27 cellular contexts compared by ENCODE assay signal in the genomic region with DNA sequence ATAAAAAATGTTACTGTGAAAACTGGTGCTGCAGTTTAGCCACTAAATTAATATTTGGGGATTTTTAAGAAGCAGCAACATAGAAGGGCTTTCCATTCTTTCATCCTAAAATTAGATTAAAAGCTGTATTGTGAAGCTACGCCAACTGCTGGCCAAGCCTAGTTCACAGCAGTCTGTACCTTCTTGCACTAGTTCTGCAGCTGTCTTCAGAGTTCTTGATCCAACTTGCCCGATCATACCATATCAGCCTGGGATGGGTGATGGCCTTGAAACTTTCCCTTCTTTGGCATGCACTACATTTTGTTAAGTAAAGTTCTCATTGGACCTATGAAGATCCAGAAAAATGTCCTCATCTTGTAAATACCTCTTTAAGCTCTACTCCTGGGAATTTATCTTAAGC. TPM values are rescaled to one million over a fixed set of nuclear protein-coding genes. Genes with fewer than 3 reads are reported as not detected.
A peak's percentile ranks its signal among the peaks of the same experiment; 100 is the strongest.
DNase-seq lines count a peak whose midpoint lies in the region; ATAC-seq and TF ChIP-seq lines count a peak whose summit lies in the region.
"Had no signal": no experiment of that assay in that cellular context is flagged by ENCODE, and none has a peak within 500 bp of the region (broad histone marks: within the 10 kb centered on the region; RNA-seq: fewer than 3 reads in every experiment).

No MANE protein-coding gene starts in this region.

- DNase-seq in GM13977 (ENCODE audit: low spot score) (no peak), epithelial cell of prostate (ENCODE audit: low read depth, low spot score) (peak; percentile 58), testis (peak; percentile 61)
- no peak for DNase-seq in activated T-helper 1 cell treated with anti-CD3 and anti-CD28 coated beads, Interleukin-12 subunit alpha, Interleukin-12 subunit beta, Interleukin-2, Interleukin-4 antibody, amounts not matched to agents 30 ng/mL and 10 ng/mL and 1 ng/mL, durations not matched to agents 14 hours and 24 hours and 36 hours (ENCODE audit: low spot score)
- no peak for DNase-seq in activated CD4-positive, alpha-beta T cell treated with anti-CD3 and anti-CD28 coated beads for 1 hour
- DNase-seq: activated CD4-positive, alpha-beta memory T cell treated with anti-CD3 and anti-CD28 coated beads for 36 hours; activated CD8-positive, alpha-beta memory T cell treated with anti-CD3 and anti-CD28 coated beads, Interleukin-2, amount 50 U/mL, for 4 hours; activated naive CD4-positive, alpha-beta T cell treated with anti-CD3 and anti-CD28 coated beads, Interleukin-2, amount 10 ng/mL, durations not matched to agents 7 days and 5 days; adrenal gland; DMS53; left lung; NCI-H446 treated with DMSO at 0.1 percent for 48 hours; Right ventricle myocardium superior; stimulated activated CD4-positive, alpha-beta T cell treated with anti-CD3 and anti-CD28 coated beads, Interleukin-12 subunit alpha, Interleukin-12 subunit beta, amount 100 ng/mL, for 4 hours; stimulated activated CD4-positive, alpha-beta T cell treated with anti-CD3 and anti-CD28 coated beads, Interleukin-2, amount 100 ng/mL, for 48 hours; stomach; T-helper 17 cell; thyroid gland had no signal

- no peak overlapping the region for H3K27ac ChIP-seq in OCI-LY3 (ENCODE audit: low read length)
- H3K27ac ChIP-seq in epithelial cell of prostate = peak overlapping the region; percentile 42
- H3K27ac ChIP-seq in testis = no peak overlapping the region
- H3K27ac ChIP-seq: adrenal gland, BLaER1, left lung, neutrophil, stomach, thyroid gland had no signal

- no peaks in the 10 kb centered on the region for H3K4me1 Mint-ChIP-seq in activated T-helper 1 cell treated with anti-CD3 and anti-CD28 coated beads, Interleukin-12 subunit alpha, Interleukin-12 subunit beta, Interleukin-2, Interleukin-4 antibody, amounts not matched to agents 30 ng/mL and 10 ng/mL and 1 ng/mL, durations not matched to agents 14 hours and 24 hours and 36 hours (ENCODE audit: low read depth)
- H3K4me1 Mint-ChIP-seq: activated naive CD4-positive, alpha-beta T cell treated with anti-CD3 and anti-CD28 coated beads, Interleukin-2, amount 10 ng/mL, durations not matched to agents 7 days and 5 days had no signal

- H3K27me3 ChIP-seq in OCI-LY3 (ENCODE audit: low read depth, low read length) (no peaks in the 10 kb centered on the region), testis (no peaks in the 10 kb centered on the region)
- H3K27me3 ChIP-seq: adrenal gland, BLaER1, left lung, neutrophil, stomach, thyroid gland had no signal

- TF ChIP-seq POLR2A in testis (IDR thresholded peaks at IDR 0.05) = no peak

- H3K36me3 ChIP-seq in OCI-LY3 (replicated peaks; ENCODE audit: low read depth, low read length) = no peaks in the 10 kb centered on the region
- H3K36me3 ChIP-seq in testis (ENCODE audit: low read depth, missing control alignments) = no peaks in the 10 kb centered on the region
- H3K36me3 ChIP-seq: adrenal gland, BLaER1, left lung, neutrophil, stomach, thyroid gland had no signal

- no peaks in the 10 kb centered on the region for H3K79me2 ChIP-seq in OCI-LY3 (ENCODE audit: low read length)

- peak; percentile 25 for TF ChIP-seq CTCF in GM13977 (IDR thresholded peaks at IDR 0.05; ENCODE audit: extremely low read depth, insufficient read depth, missing control alignments)
- peak; percentile 11; the same call in 1 of the 2 replicates for TF ChIP-seq CTCF in OCI-LY3 (IDR thresholded peaks at IDR 0.05; ENCODE audit: low read depth, low read length)
- no peak for TF ChIP-seq CTCF in testis (IDR thresholded peaks at IDR 0.05)

- H3K9me3 ChIP-seq in OCI-LY3 (ENCODE audit: insufficient read depth, low read length) = no peaks in the 10 kb centered on the region
- H3K9me3 ChIP-seq in testis = no peaks in the 10 kb centered on the region
- H3K9me3 ChIP-seq: adrenal gland, BLaER1, left lung, neutrophil, stomach, thyroid gland had no signal

- H3K36me3 Mint-ChIP-seq in activated T-helper 1 cell treated with anti-CD3 and anti-CD28 coated beads, Interleukin-12 subunit alpha, Interleukin-12 subunit beta, Interleukin-2, Interleukin-4 antibody, amounts not matched to agents 30 ng/mL and 10 ng/mL and 1 ng/mL, durations not matched to agents 14 hours and 24 hours and 36 hours (ENCODE audit: low read depth) = no peaks in the 10 kb centered on the region
- H3K36me3 Mint-ChIP-seq: activated CD4-positive, alpha-beta memory T cell treated with anti-CD3 and anti-CD28 coated beads for 36 hours; activated naive CD4-positive, alpha-beta T cell treated with anti-CD3 and anti-CD28 coated beads, Interleukin-2, amount 10 ng/mL, durations not matched to agents 7 days and 5 days; brain had no signal

- no peak overlapping the region for H2AFZ ChIP-seq in OCI-LY3 (ENCODE audit: low read depth, low read length)

- H4K20me1 ChIP-seq in OCI-LY3 (ENCODE audit: insufficient read depth, low read length) = no peaks in the 10 kb centered on the region
- H4K20me1 ChIP-seq: BLaER1 had no signal

- H3K4me3 ChIP-seq in OCI-LY3 (ENCODE audit: low read length) = no peak overlapping the region
- no peak overlapping the region for H3K4me3 ChIP-seq in testis
- H3K4me3 ChIP-seq: adrenal gland, BLaER1, left lung, stomach, thyroid gland had no signal

- H3K4me1 ChIP-seq in OCI-LY3 (ENCODE audit: low read length) (no peaks in the 10 kb centered on the region), testis (peaks cover 9% of the 10 kb centered on the region)
- H3K4me1 ChIP-seq: adrenal gland, BLaER1, left lung, stomach had no signal

- no peak overlapping the region for H3K27ac Mint-ChIP-seq in activated T-helper 1 cell treated with anti-CD3 and anti-CD28 coated beads, Interleukin-12 subunit alpha, Interleukin-12 subunit beta, Interleukin-2, Interleukin-4 antibody, amounts not matched to agents 30 ng/mL and 10 ng/mL and 1 ng/mL, durations not matched to agents 14 hours and 24 hours and 36 hours
- H3K27ac Mint-ChIP-seq: activated CD4-positive, alpha-beta memory T cell treated with anti-CD3 and anti-CD28 coated beads for 36 hours; activated naive CD4-positive, alpha-beta T cell treated with anti-CD3 and anti-CD28 coated beads, Interleukin-2, amount 10 ng/mL, durations not matched to agents 7 days and 5 days; progenitor cell of endocrine pancreas; T-helper 17 cell had no signal

- ATAC-seq in HG03342 (IDR thresholded peaks at IDR 0.05; ENCODE audit: unreplicated experiment) = no peak
- ATAC-seq: activated CD4-positive, CD25-positive, alpha-beta regulatory T cell treated with anti-CD3 and anti-CD28 coated beads, Interleukin-2, amount 50 U/mL, for 24 hours; HCT116; left lung; sciatic nerve; T-helper 17 cell had no signal

- intact Hi-C loops in testis (cut with DNase I; ENCODE audit: low total_unique reads) = no loop called here
- intact Hi-C loops in activated T-helper 1 cell treated with anti-CD3 and anti-CD28 coated beads, Interleukin-12 subunit alpha, Interleukin-12 subunit beta, Interleukin-2, Interleukin-4 antibody, amounts not matched to agents 30 ng/mL and 10 ng/mL and 1 ng/mL, durations not matched to agents 14 hours and 24 hours and 36 hours (cut with micrococcal nuclease) = no loop called here

- H3K4me3 Mint-ChIP-seq in activated T-helper 1 cell treated with anti-CD3 and anti-CD28 coated beads, Interleukin-12 subunit alpha, Interleukin-12 subunit beta, Interleukin-2, Interleukin-4 antibody, amounts not matched to agents 30 ng/mL and 10 ng/mL and 1 ng/mL, durations not matched to agents 14 hours and 24 hours and 36 hours = no peak overlapping the region
- H3K4me3 Mint-ChIP-seq: activated CD4-positive, alpha-beta memory T cell treated with anti-CD3 and anti-CD28 coated beads for 36 hours; activated naive CD4-positive, alpha-beta T cell treated with anti-CD3 and anti-CD28 coated beads, Interleukin-2, amount 10 ng/mL, durations not matched to agents 7 days and 5 days; brain; T-helper 17 cell had no signal

- no peak overlapping the region for H3K9ac ChIP-seq in OCI-LY3 (ENCODE audit: low read length)
- H3K9ac ChIP-seq: BLaER1 had no signal

- H3K9me3 Mint-ChIP-seq in activated T-helper 1 cell treated with anti-CD3 and anti-CD28 coated beads, Interleukin-12 subunit alpha, Interleukin-12 subunit beta, Interleukin-2, Interleukin-4 antibody, amounts not matched to agents 30 ng/mL and 10 ng/mL and 1 ng/mL, durations not matched to agents 14 hours and 24 hours and 36 hours = no peaks in the 10 kb centered on the region
- H3K9me3 Mint-ChIP-seq: activated CD4-positive, alpha-beta memory T cell treated with anti-CD3 and anti-CD28 coated beads for 36 hours; activated naive CD4-positive, alpha-beta T cell treated with anti-CD3 and anti-CD28 coated beads, Interleukin-2, amount 10 ng/mL, durations not matched to agents 7 days and 5 days; brain had no signal

- H3K4me2 ChIP-seq in OCI-LY3 (ENCODE audit: low read length) = no peak overlapping the region
- H3K4me2 ChIP-seq: BLaER1 had no signal

- H3K27me3 Mint-ChIP-seq in activated T-helper 1 cell treated with anti-CD3 and anti-CD28 coated beads, Interleukin-12 subunit alpha, Interleukin-12 subunit beta, Interleukin-2, Interleukin-4 antibody, amounts not matched to agents 30 ng/mL and 10 ng/mL and 1 ng/mL, durations not matched to agents 14 hours and 24 hours and 36 hours (ENCODE audit: insufficient read depth) = peaks cover 19% of the 10 kb centered on the region

- in situ Hi-C loops in GM13977 (cut with MboI; ENCODE audit: low pct_unique_long_range_greater_than_20kb, low sequenced_read_pairs, unreplicated experiment) = no loop called here

- 25 to 32% methylated on average over 2 of the region's 2 CpGs for WGBS in testis, 2 donors

RNA-seq across cellular contexts. Expression of a gene that starts 20.3 kb away (rescaled TPM):
- total RNA-seq in testis = 10 to 100 TPM in 1 of 2 donors, 1 to 10 TPM in 1; 9.2 to 15.3 TPM
- polyA plus RNA-seq in testis (ENCODE audit: insufficient read depth, low read depth, low replicate concordance) = 6.3 TPM
- 3.2 and 4.8 TPM in 2 replicates for total RNA-seq in activated T-helper 1 cell treated with anti-CD3 and anti-CD28 coated beads, Interleukin-12 subunit alpha, Interleukin-12 subunit beta, Interleukin-2, Interleukin-4 antibody, amounts not matched to agents 30 ng/mL and 10 ng/mL and 1 ng/mL, durations not matched to agents 14 hours and 24 hours and 36 hours

RNA-seq across cellular contexts. Expression of a gene that starts 36.1 kb away (rescaled TPM):
- total RNA-seq in testis = 10 to 100 TPM; 12.0 to 16.9 TPM
- 3.0 TPM for polyA plus RNA-seq in testis (ENCODE audit: insufficient read depth, low read depth, low replicate concordance)
- total RNA-seq in activated T-helper 1 cell treated with anti-CD3 and anti-CD28 coated beads, Interleukin-12 subunit alpha, Interleukin-12 subunit beta, Interleukin-2, Interleukin-4 antibody, amounts not matched to agents 30 ng/mL and 10 ng/mL and 1 ng/mL, durations not matched to agents 14 hours and 24 hours and 36 hours = 48.7 TPM in 2 replicates

Comparison
In these comparisons a context has a peak if more than half of its experiments do, and no peak if none do; other contexts are left out.
1. DNase-seq: peak in epithelial cell of prostate (single experiment) and testis (single experiment); none in GM13977 (single experiment), activated T-helper 1 cell treated with anti-CD3 and anti-CD28 coated beads, Interleukin-12 subunit alpha, Interleukin-12 subunit beta, Interleukin-2, Interleukin-4 antibody, amounts not matched to agents 30 ng/mL and 10 ng/mL and 1 ng/mL, durations not matched to agents 14 hours and 24 hours and 36 hours (single experiment) and activated CD4-positive, alpha-beta T cell treated with anti-CD3 and anti-CD28 coated beads for 1 hour (single experiment).
2. CTCF ChIP-seq: peak in GM13977 (single experiment) and OCI-LY3 (single experiment); none in testis (0 of 3).